In the genomic region with DNA sequence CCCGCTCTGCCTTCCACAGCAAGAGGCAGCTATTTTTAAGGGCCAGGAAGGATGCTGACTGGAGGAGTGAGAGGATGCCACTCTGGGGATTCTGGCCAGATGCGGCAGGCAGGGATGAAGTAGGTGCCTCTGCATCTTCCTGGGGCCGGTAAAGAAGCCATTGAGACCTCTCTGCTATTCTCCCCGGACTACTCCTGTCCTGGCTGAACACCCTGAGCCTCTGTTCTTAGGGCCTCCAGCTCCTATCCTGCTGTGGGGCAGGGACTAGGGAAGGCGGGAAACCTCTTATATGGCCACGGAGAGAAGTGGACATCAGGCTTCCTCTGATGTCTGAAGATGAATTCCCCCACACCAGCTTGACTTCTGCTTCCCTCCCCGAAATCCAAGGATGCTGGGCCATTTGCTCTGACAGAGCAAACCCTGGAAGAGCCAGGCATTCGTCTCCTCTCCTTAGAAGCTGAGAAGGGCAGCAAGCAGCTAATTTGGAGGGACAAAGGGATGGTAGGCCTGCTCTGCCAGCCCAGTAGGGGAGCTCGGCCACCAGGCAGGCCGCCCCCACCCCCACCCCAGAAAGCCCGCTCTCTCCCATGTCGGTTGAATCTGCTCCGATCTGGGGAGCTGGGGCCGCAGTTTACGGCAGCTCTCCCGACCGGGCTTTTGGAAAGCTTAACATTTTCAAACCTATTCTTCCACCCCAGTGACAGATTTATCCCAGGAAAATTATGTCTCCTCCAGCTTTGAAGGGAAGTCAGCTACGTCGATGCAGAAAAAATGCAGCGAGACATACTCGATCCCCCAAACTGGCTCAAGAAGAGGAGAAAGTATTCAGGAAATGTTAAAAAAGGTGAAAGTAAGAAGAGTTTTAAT, we compare ENCODE assay signal across 1 cellular context.
TF ChIP-seq lines count a peak whose summit lies in the region.

No MANE protein-coding gene starts in this region.

TF ChIP-seq in IMR-90, 13 proteins besides CTCF, POLR2A, EP300 and RAD21:
- TF ChIP-seq CHD1 (IDR thresholded peaks at IDR 0.05; ENCODE audit: low read depth, low read length) (no peak), FOS (IDR thresholded peaks at IDR 0.05; ENCODE audit: low read depth, low read length) (no peak), MAZ (IDR thresholded peaks at IDR 0.05; ENCODE audit: borderline replicate concordance, low read depth, low read length) (no peak), MXI1 (IDR thresholded peaks at IDR 0.05; ENCODE audit: borderline replicate concordance, low read depth, low read length) (no peak), USF2 (IDR thresholded peaks at IDR 0.05; ENCODE audit: low read depth, low read length) (no peak), BHLHE40 (IDR thresholded peaks at IDR 0.05; ENCODE audit: low read depth, low read length) (no peak), NFE2L2 (IDR thresholded peaks at IDR 0.05; ENCODE audit: low read depth, low read length) (no peak), RCOR1 (IDR thresholded peaks at IDR 0.05; ENCODE audit: insufficient replicate concordance, low read length) (no peak), MAFK (IDR thresholded peaks at IDR 0.05; ENCODE audit: low read depth, low read length) (no peak), CEBPB (IDR thresholded peaks at IDR 0.05; ENCODE audit: low read depth, low read length) (no peak), RFX5 (IDR thresholded peaks at IDR 0.05; ENCODE audit: low read depth, low read length) (no peak), SMC3 (IDR thresholded peaks at IDR 0.05; ENCODE audit: low read depth, low read length) (no peak)
- TF ChIP-seq, protein P1, sequence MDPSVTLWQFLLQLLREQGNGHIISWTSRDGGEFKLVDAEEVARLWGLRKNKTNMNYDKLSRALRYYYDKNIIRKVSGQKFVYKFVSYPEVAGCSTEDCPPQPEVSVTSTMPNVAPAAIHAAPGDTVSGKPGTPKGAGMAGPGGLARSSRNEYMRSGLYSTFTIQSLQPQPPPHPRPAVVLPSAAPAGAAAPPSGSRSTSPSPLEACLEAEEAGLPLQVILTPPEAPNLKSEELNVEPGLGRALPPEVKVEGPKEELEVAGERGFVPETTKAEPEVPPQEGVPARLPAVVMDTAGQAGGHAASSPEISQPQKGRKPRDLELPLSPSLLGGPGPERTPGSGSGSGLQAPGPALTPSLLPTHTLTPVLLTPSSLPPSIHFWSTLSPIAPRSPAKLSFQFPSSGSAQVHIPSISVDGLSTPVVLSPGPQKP (IDR thresholded peaks at IDR 0.05; ENCODE audit: borderline replicate concordance, low read depth, low read length), result no peak
